Comparison of ENCODE assay signal across 11 cellular contexts in genomic region chr11:117045196-117045595, GRCh38. TPM values are rescaled to one million over a fixed set of nuclear protein-coding genes. Genes with fewer than 3 reads are reported as not detected.
DNase-seq lines count a peak whose midpoint lies in the region; ATAC-seq and TF ChIP-seq lines count a peak whose summit lies in the region.
"Had no signal": no experiment of that assay in that cellular context is flagged by ENCODE, and none has a peak within 500 bp of the region (broad histone marks: within the 10 kb centered on the region; RNA-seq: fewer than 3 reads in every experiment).

No MANE protein-coding gene starts in this region.

- H3K4me2 ChIP-seq in BLaER1 treated with 17β-estradiol and CSF1 and Interleukin-3, amounts not matched to agents 10 nM and 100 nM = peak overlapping the region; percentile 4 to 84 (median 44); a peak in 13 of 22 replicates
- peak overlapping the region; percentile 35; the same call in 1 of the 2 replicates for H3K4me2 ChIP-seq in MM.1S (ENCODE audit: low read depth, low read length)

- CTCF ChIA-PET in GM10248 (lab: Yijun Ruan, JAX) = interaction anchor here (0.8 to 1.5 kb wide), 4 partner anchors 10 to 27 kb away, joined by 3 to 5 read pairs (median 3); no protein-coding TSS in a partner anchor

- H3K9me3 Mint-ChIP-seq in natural killer cell treated with Interleukin-12 subunit alpha and Interleukin-12 subunit beta and Interleukin-15 and Interleukin-18, amount 100 ng/mL, for 72 hours = no peaks in the 10 kb centered on the region

- no peak overlapping the region for H3K4me3 ChIP-seq in BLaER1 treated with 17β-estradiol and CSF1 and Interleukin-3, amounts not matched to agents 10 nM and 100 nM
- H3K4me3 ChIP-seq in MM.1S (ENCODE audit: low read length) (no peak overlapping the region), epithelial cell of proximal tubule (ENCODE audit: low read depth, low read length) (peak overlapping the region; percentile 35)
- H3K4me3 ChIP-seq: lung had no signal

- TF ChIP-seq CTCF in MM.1S (IDR thresholded peaks at IDR 0.05; ENCODE audit: low read length) (no peak), epithelial cell of proximal tubule (conservative IDR thresholded peaks at IDR 0.05; ENCODE audit: low read depth, low read length) (no peak), GM10248 (IDR thresholded peaks at IDR 0.05; ENCODE audit: control extremely low read depth, extremely low read depth, low read depth, missing control alignments) (no peak)

- H3K4me3 Mint-ChIP-seq in natural killer cell treated with Interleukin-12 subunit alpha and Interleukin-12 subunit beta and Interleukin-15 and Interleukin-18, amount 100 ng/mL, for 72 hours = peak overlapping the region; percentile 78

- POLR2A ChIA-PET in GM10248 (lab: Yijun Ruan, JAX) = no interaction called here

- peak overlapping the region in 2 of 11 experiments; percentile 4 to 51; a peak in 3 of 22 replicates for H3K27ac ChIP-seq in BLaER1 treated with 17β-estradiol and CSF1 and Interleukin-3, amounts not matched to agents 10 nM and 100 nM
- no peak overlapping the region for H3K27ac ChIP-seq in MM.1S (ENCODE audit: low read length)

- H3K27me3 Mint-ChIP-seq in natural killer cell treated with Interleukin-12 subunit alpha and Interleukin-12 subunit beta and Interleukin-15 and Interleukin-18, amount 100 ng/mL, for 72 hours = no peaks in the 10 kb centered on the region

- peak; percentile 50 to 74 for ATAC-seq in natural killer cell treated with Interleukin-12 subunit alpha and Interleukin-12 subunit beta and Interleukin-15 and Interleukin-18, amount 100 ng/mL, for 72 hours
- ATAC-seq in HG03108 (IDR thresholded peaks at IDR 0.05; ENCODE audit: unreplicated experiment) = no peak

- peaks cover 96% of the 10 kb centered on the region for H3K79me2 ChIP-seq in MM.1S (ENCODE audit: low read length)

- no peak overlapping the region for H2AFZ ChIP-seq in MM.1S (ENCODE audit: low read length)

- no peaks in the 10 kb centered on the region for H3K9me3 ChIP-seq in BLaER1 treated with 17β-estradiol and CSF1 and Interleukin-3, amounts not matched to agents 10 nM and 100 nM (replicated peaks in 1 of 11)
- H3K9me3 ChIP-seq in MM.1S (replicated peaks; ENCODE audit: insufficient read depth, low read length) = no peaks in the 10 kb centered on the region

- no peaks in the 10 kb centered on the region for H3K9me2 ChIP-seq in MM.1S (replicated peaks; ENCODE audit: insufficient read depth, low read length)

- H3K27me3 ChIP-seq in BLaER1 treated with 17β-estradiol and CSF1 and Interleukin-3, amounts not matched to agents 10 nM and 100 nM = no peaks in the 10 kb centered on the region
- no peaks in the 10 kb centered on the region for H3K27me3 ChIP-seq in MM.1S (replicated peaks; ENCODE audit: insufficient read depth, low read length)

- H3K4me1 ChIP-seq in BLaER1 treated with 17β-estradiol and CSF1 and Interleukin-3, amounts not matched to agents 10 nM and 100 nM = peaks cover 8 to 56% (median 14%) of the 10 kb centered on the region in 10 experiments
- H3K4me1 ChIP-seq in MM.1S (ENCODE audit: low read length) = peaks cover 26% of the 10 kb centered on the region

- H3K36me3 Mint-ChIP-seq in natural killer cell treated with Interleukin-12 subunit alpha and Interleukin-12 subunit beta and Interleukin-15 and Interleukin-18, amount 100 ng/mL, for 72 hours = no peaks in the 10 kb centered on the region

- peaks cover 50% of the 10 kb centered on the region in 2 donors for H3K4me1 Mint-ChIP-seq in natural killer cell treated with Interleukin-12 subunit alpha and Interleukin-12 subunit beta and Interleukin-15 and Interleukin-18, amount 100 ng/mL, for 72 hours (ENCODE audit: low read depth in 2 of 2)

- peak overlapping the region; percentile 84 to 90 for H3K27ac Mint-ChIP-seq in natural killer cell treated with Interleukin-12 subunit alpha and Interleukin-12 subunit beta and Interleukin-15 and Interleukin-18, amount 100 ng/mL, for 72 hours

- H3K36me3 ChIP-seq in BLaER1 treated with 17β-estradiol and CSF1 and Interleukin-3, amounts not matched to agents 10 nM and 100 nM = peaks cover 0 to 15% (median 0%) of the 10 kb centered on the region in 11 experiments; a peak in 4 of 22 replicates
- no peaks in the 10 kb centered on the region for H3K36me3 ChIP-seq in MM.1S (replicated peaks; ENCODE audit: insufficient read depth, low read length)

- H3F3A ChIP-seq in MM.1S (ENCODE audit: insufficient read depth, low read length) = 0 out of 2 replicates have a peak, but pooled peaks cover 10% of the 10 kb centered on the region

- no peak overlapping the region for H3K9ac ChIP-seq in BLaER1 treated with 17β-estradiol and CSF1 and Interleukin-3, amounts not matched to agents 10 nM and 100 nM
- no peak overlapping the region for H3K9ac ChIP-seq in MM.1S (ENCODE audit: low read length)

- H4K20me1 ChIP-seq in BLaER1 treated with 17β-estradiol and CSF1 and Interleukin-3, amounts not matched to agents 10 nM and 100 nM = peaks cover 35 to 100% (median 90%) of the 10 kb centered on the region in 11 experiments; a peak in 21 of 22 replicates
- H4K20me1 ChIP-seq in MM.1S (ENCODE audit: insufficient read depth, low read length) = no peaks in the 10 kb centered on the region; the same call in 1 of the 2 replicates

- DNase-seq in MM.1S = no peak
- peak; percentile 84 for DNase-seq in epithelial cell of proximal tubule (ENCODE audit: low read depth)
- no peak for DNase-seq in natural killer cell treated with Interleukin-12 subunit alpha and Interleukin-12 subunit beta and Interleukin-15 and Interleukin-18, amount 100 ng/mL, for 72 hours (ENCODE audit: low spot score)
- DNase-seq in GM10248 (ENCODE audit: extremely low spot score) = no peak
- DNase-seq in activated CD4-positive, alpha-beta T cell treated with anti-CD3 and anti-CD28 coated beads, Interleukin-2, amount 50 U/mL, for 4 hours = no peak
- DNase-seq in SIG-M5 (lab: John Stamatoyannopoulos, UW) = no peak
- DNase-seq: activated naive CD4-positive, alpha-beta T cell treated with anti-CD3 and anti-CD28 coated beads, Interleukin-2, amount 50 U/mL, for 16 hours; KBM-7 had no signal

RNA-seq across cellular contexts. Expression of gene SIK3, which starts 53.0 kb away (rescaled TPM):
- 13.6 and 17.6 TPM in 2 replicates for total RNA-seq in epithelial cell of proximal tubule
- total RNA-seq in natural killer cell treated with Interleukin-12 subunit alpha and Interleukin-12 subunit beta and Interleukin-15 and Interleukin-18, amount 100 ng/mL, for 72 hours = 100 to 1,000 TPM in 1 of 2 donors, 10 to 100 TPM in 1; 88.7 to 111 TPM
